19 cellular contexts compared by ENCODE assay signal in the genomic region with DNA sequence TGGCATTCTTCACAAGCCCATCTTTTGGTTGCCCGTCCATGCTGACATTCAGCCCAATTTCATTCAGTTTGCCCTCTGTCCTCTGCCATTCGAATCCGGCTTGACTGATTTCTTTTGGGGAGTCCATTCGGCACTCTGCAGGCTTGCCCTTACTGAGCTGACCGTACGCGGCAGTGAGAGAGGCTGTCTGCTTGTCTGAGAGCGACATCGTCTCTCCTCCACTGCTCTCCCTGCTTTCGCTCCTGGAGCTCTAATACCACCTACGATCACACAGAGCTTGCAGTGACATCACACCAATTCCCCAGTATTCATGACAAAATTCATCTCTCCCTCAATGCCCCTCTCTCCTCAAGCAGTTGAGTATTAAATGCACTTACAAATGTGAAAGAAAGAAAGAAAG.
A peak's percentile ranks its signal among the peaks of the same experiment; 100 is the strongest.
DNase-seq lines count a peak whose midpoint lies in the region; ATAC-seq and TF ChIP-seq lines count a peak whose summit lies in the region.
"Had no signal": no experiment of that assay in that cellular context is flagged by ENCODE, and none has a peak within 500 bp of the region (broad histone marks: within the 10 kb centered on the region; RNA-seq: fewer than 3 reads in every experiment).

No MANE protein-coding gene starts in this region.

- H3K9ac ChIP-seq in PC-3 (ENCODE audit: low read length) (no peak overlapping the region), iPS-20b (ENCODE audit: low read depth, low read length) (0 out of 2 replicates have a peak overlapping the region, but pooled peaks have one; percentile 43)
- H3K9ac ChIP-seq: BLaER1 treated with 17β-estradiol and CSF1 and Interleukin-3, amounts not matched to agents 10 nM and 100 nM had no signal

- no peaks in the 10 kb centered on the region for H3K27me3 ChIP-seq in PC-3 (ENCODE audit: low read length)
- H3K27me3 ChIP-seq in iPS-20b (ENCODE audit: insufficient read depth, low read length) = no peaks in the 10 kb centered on the region
- no peaks in the 10 kb centered on the region for H3K27me3 ChIP-seq in psoas muscle (ENCODE audit: insufficient read depth in 3 of 3, low read length in 2 of 3)
- H3K27me3 ChIP-seq in aorta (ENCODE audit: control insufficient read depth in 1 of 2, insufficient read depth in 2 of 2, low read length in 1 of 2) = no peaks in the 10 kb centered on the region
- H3K27me3 ChIP-seq: BLaER1 treated with 17β-estradiol and CSF1 and Interleukin-3, amounts not matched to agents 10 nM and 100 nM; gastroesophageal sphincter; upper lobe of left lung had no signal

- H3K4me3 ChIP-seq in PC-3 (ENCODE audit: low read length) = no peak overlapping the region
- H3K4me3 ChIP-seq in iPS-20b (ENCODE audit: low read length) = peak overlapping the region; percentile 21; the same call in 1 of the 2 replicates
- H3K4me3 ChIP-seq in psoas muscle = no peak overlapping the region
- no peak overlapping the region for H3K4me3 ChIP-seq in aorta (ENCODE audit: low read length in 2 of 2)
- H3K4me3 ChIP-seq: BLaER1 treated with 17β-estradiol and CSF1 and Interleukin-3, amounts not matched to agents 10 nM and 100 nM; gastroesophageal sphincter; upper lobe of left lung had no signal

- peaks cover 24% of the 10 kb centered on the region for H3K36me3 ChIP-seq in PC-3 (ENCODE audit: low read depth, low read length)
- H3K36me3 ChIP-seq in iPS-20b (ENCODE audit: insufficient read depth, low read depth, low read length) = peaks cover 12% of the 10 kb centered on the region
- H3K36me3 ChIP-seq in psoas muscle (ENCODE audit: insufficient read depth in 1 of 2, low read depth in 1 of 2) = peaks cover 0 to 92% of the 10 kb centered on the region in 2 donors
- H3K36me3 ChIP-seq in aorta (ENCODE audit: control insufficient read depth in 1 of 2, insufficient read depth in 2 of 2, low read length in 1 of 2) = peaks cover 0 to 3% of the 10 kb centered on the region in 2 donors

- ATAC-seq in PC-3 = no peak
- no peak for ATAC-seq in HG03565 (IDR thresholded peaks at IDR 0.05; ENCODE audit: unreplicated experiment)
- no peak for ATAC-seq in psoas muscle
- ATAC-seq in aorta (ENCODE audit: low FRiP score) = no peak
- ATAC-seq: gastroesophageal sphincter had no signal

- CTCF ChIA-PET in PC-3 (lab: Charles Lee) = interaction anchor here (0.6 kb wide), 1 partner anchor 22 kb away, joined by 3 read pairs; no protein-coding TSS in a partner anchor

- no peaks in the 10 kb centered on the region for H3F3A ChIP-seq in PC-3 (ENCODE audit: low read length, unreplicated experiment)

- no peaks in the 10 kb centered on the region for H4K20me1 ChIP-seq in PC-3 (ENCODE audit: low read length)

- no peak overlapping the region for H2AFZ ChIP-seq in PC-3 (ENCODE audit: low read length)

- DNase-seq in PC-3 (no peak), cerebellar cortex (ENCODE audit: low spot score) (peak; percentile 82), retina (peak; percentile 56), psoas muscle (no peak), NCI-H748 treated with DMSO at 0.1 percent for 48 hours (lab: John Stamatoyannopoulos, UW) (no peak), aorta (no peak)
- DNase-seq: activated naive CD4-positive, alpha-beta T cell treated with anti-CD3 and anti-CD28 coated beads, Interleukin-2, amount 50 U/mL, for 16 hours; DMS153; mesenchymal stem cell; NCI-H187 treated with DMSO at 0.1 percent for 48 hours; OCI-M1; stimulated activated CD4-positive, alpha-beta T cell treated with anti-CD3 and anti-CD28 coated beads, Interleukin-4, amount 100 ng/mL, for 24 hours; stimulated activated CD8-positive, alpha-beta memory T cell treated with anti-CD3 and anti-CD28 coated beads, Interleukin-4, amount 100 ng/mL, for 48 hours; upper lobe of left lung had no signal

- BruUV-seq in PC-3 (replicated peaks; lab: Mats Ljungman, UMichigan) = TSS peak; percentile 5

- no peak for TF ChIP-seq CTCF in PC-3 (conservative IDR thresholded peaks at IDR 0.05; ENCODE audit: low read depth, low read length)
- TF ChIP-seq CTCF in psoas muscle (IDR thresholded peaks at IDR 0.05) = no peak

- no peak overlapping the region for H3K4me2 ChIP-seq in PC-3 (ENCODE audit: low read length)
- H3K4me2 ChIP-seq: BLaER1 treated with 17β-estradiol and CSF1 and Interleukin-3, amounts not matched to agents 10 nM and 100 nM had no signal

- no peaks in the 10 kb centered on the region for H3K9me2 ChIP-seq in PC-3 (replicated peaks; ENCODE audit: low read length)

- no peak overlapping the region for H3K27ac ChIP-seq in PC-3 (ENCODE audit: low read length)
- no peak overlapping the region for H3K27ac ChIP-seq in iPS-20b (ENCODE audit: low read length)
- no peak overlapping the region for H3K27ac ChIP-seq in psoas muscle
- H3K27ac ChIP-seq in aorta (ENCODE audit: low read depth in 1 of 2, low read length in 2 of 2) = peak overlapping the region in 1 of 2 donors; percentile 66
- H3K27ac ChIP-seq: BLaER1 treated with 17β-estradiol and CSF1 and Interleukin-3, amounts not matched to agents 10 nM and 100 nM; epithelial cell of prostate had no signal

- WGBS in psoas muscle, 3 donors = 92 to 95% (median 93%) methylated on average over 11 of the region's 11 CpGs
- 30 to 42% methylated on average over 11 of the region's 11 CpGs for WGBS in aorta, 2 donors

- intact Hi-C loops in PC-3 (cut with micrococcal nuclease) = no loop called here
- intact Hi-C loops in psoas muscle (cut with DNase I) = no loop called here
- intact Hi-C loops in aorta (cut with DNase I) = no loop called here

- no peaks in the 10 kb centered on the region for H3K9me3 ChIP-seq in PC-3 (ENCODE audit: low read length)
- no peaks in the 10 kb centered on the region for H3K9me3 ChIP-seq in iPS-20b (ENCODE audit: insufficient read depth, low read depth, low read length)
- H3K9me3 ChIP-seq in psoas muscle = no peaks in the 10 kb centered on the region
- no peaks in the 10 kb centered on the region for H3K9me3 ChIP-seq in aorta (ENCODE audit: control insufficient read depth, low read length)
- H3K9me3 ChIP-seq: gastroesophageal sphincter, upper lobe of left lung had no signal

- no peaks in the 10 kb centered on the region for H3K4me1 ChIP-seq in PC-3 (ENCODE audit: insufficient read depth, low read length)
- peaks cover 42% of the 10 kb centered on the region; the same call in 1 of the 2 replicates for H3K4me1 ChIP-seq in iPS-20b (ENCODE audit: insufficient read depth, low read length)
- peaks cover 31% of the 10 kb centered on the region for H3K4me1 ChIP-seq in psoas muscle
- no peaks in the 10 kb centered on the region for H3K4me1 ChIP-seq in aorta (ENCODE audit: control insufficient read depth in 1 of 2, insufficient read depth in 2 of 2, low read length in 2 of 2)

- POLR2A ChIA-PET in PC-3 (lab: Charles Lee; ENCODE audit: unreplicated experiment) = no interaction called here

- no peaks in the 10 kb centered on the region for H3K79me2 ChIP-seq in PC-3 (ENCODE audit: low read length)

Comparison
In these comparisons a context has a peak if more than half of its experiments do, and no peak if none do; other contexts are left out.
1. DNase-seq: peak in cerebellar cortex (single experiment) and retina (single experiment); none in PC-3 (single experiment), psoas muscle (0 of 2), NCI-H748 treated with DMSO at 0.1 percent for 48 hours (single experiment) and aorta (0 of 2).